In the genomic region with DNA sequence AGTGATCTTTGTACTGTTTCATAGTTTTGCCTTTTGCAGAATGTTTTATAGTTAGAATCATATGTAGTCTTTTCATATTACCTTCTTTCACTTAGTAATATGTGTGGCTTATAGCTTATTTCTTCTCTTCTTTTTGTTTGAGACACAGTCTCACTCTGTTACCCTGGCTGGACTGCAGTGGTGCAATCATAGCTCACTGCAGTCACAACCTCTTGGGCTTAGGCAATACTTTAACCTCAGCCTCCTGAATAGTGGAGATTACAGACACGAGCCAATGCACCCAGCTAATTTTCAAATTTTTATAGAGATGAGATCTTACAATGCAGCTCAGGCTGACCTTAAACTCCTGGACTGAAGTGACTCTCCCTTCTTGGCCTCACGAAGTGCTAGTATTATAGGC, we compare ENCODE assay signal across 23 cellular contexts.
"Had no signal": no experiment of that assay in that cellular context is flagged by ENCODE, and none has a peak within 500 bp of the region (broad histone marks: within the 10 kb centered on the region; RNA-seq: fewer than 3 reads in every experiment).

No MANE protein-coding gene starts in this region.

- H3K27me3 Mint-ChIP-seq: naive B cell; stimulated activated memory B cell treated with anti-CD40 and anti-IgM and Interleukin-4, amounts not matched to agents 10 μg/mL and 1 μg/mL and 100 μg/mL, for 72 hours; stimulated activated naive CD8-positive, alpha-beta T cell treated with anti-CD3 and anti-CD28 coated beads, Interleukin-15, amount 100 ng/mL, for 72 hours; type B pancreatic cell had no signal

- H3K36me3 Mint-ChIP-seq: immature natural killer cell; mesothelial cell of epicardium; naive B cell; natural killer cell; neural progenitor cell; stimulated activated memory B cell treated with anti-CD40 and anti-IgM and Interleukin-4, amounts not matched to agents 10 μg/mL and 1 μg/mL and 100 μg/mL, for 72 hours; type B pancreatic cell had no signal

- H3K4me3 Mint-ChIP-seq: mesothelial cell of epicardium; naive B cell; natural killer cell; nephron progenitor cell; neural progenitor cell; stimulated activated memory B cell treated with anti-CD40 and anti-IgM and Interleukin-4, amounts not matched to agents 10 μg/mL and 1 μg/mL and 100 μg/mL, for 72 hours; stimulated activated naive CD8-positive, alpha-beta T cell treated with anti-CD3 and anti-CD28 coated beads, Interleukin-15, amount 100 ng/mL, for 72 hours; type B pancreatic cell had no signal

- ATAC-seq: left colon; psoas muscle; stimulated activated memory B cell treated with anti-CD40 and anti-IgM and Interleukin-4, amounts not matched to agents 10 μg/mL and 1 μg/mL and 100 μg/mL, for 72 hours; stimulated activated naive CD8-positive, alpha-beta T cell treated with anti-CD3 and anti-CD28 coated beads, Interleukin-15, amount 100 ng/mL, for 72 hours had no signal

- DNase-seq: hypothalamus; immature natural killer cell; kidney; left colon; left ventricle myocardium inferior; mesendoderm; naive B cell; natural killer cell; nephron progenitor cell; occipital lobe; psoas muscle; stimulated activated CD4-positive, alpha-beta T cell treated with anti-CD3 and anti-CD28 coated beads, Interleukin-1b, Interleukin-23, amount 100 ng/mL, for 48 hours; stimulated activated CD4-positive, alpha-beta T cell treated with anti-CD3 and anti-CD28 coated beads, Interleukin-2, amount 100 ng/mL, for 48 hours; stimulated activated CD4-positive, alpha-beta T cell treated with anti-CD3 and anti-CD28 coated beads, Interleukin-4, amount 100 ng/mL, for 4 hours; stimulated activated CD8-positive, alpha-beta memory T cell treated with anti-CD3 and anti-CD28 coated beads, Interleukin-4, amount 100 ng/mL, for 48 hours; stimulated activated naive CD4-positive, alpha-beta T cell treated with Interleukin-2 at 50 U/mL for 16 hours; stimulated activated naive CD8-positive, alpha-beta T cell treated with anti-CD3 and anti-CD28 coated beads, Interleukin-15, amount 100 ng/mL, for 72 hours; substantia nigra; uterus had no signal

- H3K27ac Mint-ChIP-seq: immature natural killer cell; mesothelial cell of epicardium; naive B cell; nephron progenitor cell; neural progenitor cell; stimulated activated memory B cell treated with anti-CD40 and anti-IgM and Interleukin-4, amounts not matched to agents 10 μg/mL and 1 μg/mL and 100 μg/mL, for 72 hours; stimulated activated naive CD8-positive, alpha-beta T cell treated with anti-CD3 and anti-CD28 coated beads, Interleukin-15, amount 100 ng/mL, for 72 hours; type B pancreatic cell had no signal

- H3K4me1 Mint-ChIP-seq: immature natural killer cell; mesothelial cell of epicardium; naive B cell; nephron progenitor cell; neural progenitor cell; stimulated activated memory B cell treated with anti-CD40 and anti-IgM and Interleukin-4, amounts not matched to agents 10 μg/mL and 1 μg/mL and 100 μg/mL, for 72 hours; stimulated activated naive CD8-positive, alpha-beta T cell treated with anti-CD3 and anti-CD28 coated beads, Interleukin-15, amount 100 ng/mL, for 72 hours had no signal

- H3K9me3 Mint-ChIP-seq: immature natural killer cell; mesothelial cell of epicardium; naive B cell; natural killer cell; nephron progenitor cell; neural progenitor cell; stimulated activated memory B cell treated with anti-CD40 and anti-IgM and Interleukin-4, amounts not matched to agents 10 μg/mL and 1 μg/mL and 100 μg/mL, for 72 hours; type B pancreatic cell had no signal
